ENCODE assay signal across 33 cellular contexts in the genomic region with DNA sequence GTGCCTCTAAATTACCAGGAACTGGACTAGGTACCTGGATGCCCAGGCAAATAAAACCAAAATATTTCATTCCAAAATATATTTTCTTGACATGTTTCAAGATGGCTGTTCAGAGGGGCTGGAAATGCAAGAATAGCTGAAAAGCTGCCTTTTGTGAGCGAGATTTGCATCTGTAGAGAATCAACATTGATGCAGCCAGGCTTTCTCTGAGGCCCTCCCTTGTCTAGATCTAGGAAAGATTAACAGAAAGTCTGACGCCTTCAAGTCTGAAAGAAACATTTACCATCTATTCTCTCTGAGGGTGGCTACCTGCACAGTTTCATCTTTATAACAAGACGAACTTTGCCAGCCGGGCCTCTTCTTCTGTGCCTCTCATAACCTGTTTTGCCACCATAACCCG.
DNase-seq lines count a peak whose midpoint lies in the region; ATAC-seq, FAIRE-seq and TF ChIP-seq lines count a peak whose summit lies in the region.
"Had no signal": no experiment of that assay in that cellular context is flagged by ENCODE, and none has a peak within 500 bp of the region (broad histone marks: within the 10 kb centered on the region; RNA-seq: fewer than 3 reads in every experiment).

No MANE protein-coding gene starts in this region.

- 38% methylated on average over 5 of the region's 5 CpGs for WGBS in A549 (ENCODE audit: missing lambda C conversion rate)
- WGBS in HUES64 = 53% methylated on average over 5 of the region's 5 CpGs
- 28% methylated on average over 5 of the region's 5 CpGs for WGBS in prostate gland

- peak overlapping the region; percentile 43; the same call in 1 of the 2 replicates for H3K9ac ChIP-seq in HUES64 (ENCODE audit: low read depth, low read length)
- H3K9ac ChIP-seq in iPS-18a (ENCODE audit: low read length) = peak overlapping the region; percentile 7
- H3K9ac ChIP-seq in neural cell (ENCODE audit: low read length) = no peak overlapping the region
- H3K9ac ChIP-seq: parathyroid adenoma had no signal

- H3K4me3 ChIP-seq in A549 (no peak overlapping the region), HUES64 (ENCODE audit: low read length) (no peak overlapping the region), iPS-18a (ENCODE audit: low read length) (no peak overlapping the region), neural cell (ENCODE audit: low read length) (no peak overlapping the region), prostate gland (no peak overlapping the region), Caco-2 (ENCODE audit: low read depth, low read length) (no peak overlapping the region)
- H3K4me3 ChIP-seq: coronary artery, spleen had no signal

- BruUV-seq in Caco-2 (replicated peaks; lab: Mats Ljungman, UMichigan) = no TSS peak

- H3K4me2 ChIP-seq in A549 (no peak overlapping the region), neural cell (ENCODE audit: low read length) (no peak overlapping the region)

- ATAC-seq in A549 = no peak
- ATAC-seq in activated T-cell treated with anti-CD3 and anti-CD28 coated beads, Interleukin-2, amount 50 U/mL, for 4 hours = no peak
- ATAC-seq: activated CD8-positive, alpha-beta T cell treated with anti-CD3 and anti-CD28 coated beads, Interleukin-2, amount 10 ng/mL, durations not matched to agents 7 days and 5 days; natural killer cell; Panc1; right cardiac atrium; stimulated activated naive CD8-positive, alpha-beta T cell treated with anti-CD3 and anti-CD28 coated beads, Interleukin-15, Interleukin-2, amounts not matched to agents 100 U/mL and 50 U/mL, for 24 hours had no signal

- H3K36me3 ChIP-seq in HUES64 (ENCODE audit: insufficient read depth, low read length) = no peaks in the 10 kb centered on the region
- H3K36me3 ChIP-seq in iPS-18a (ENCODE audit: control insufficient read depth, low read depth, low read length) = no peaks in the 10 kb centered on the region
- no peaks in the 10 kb centered on the region for H3K36me3 ChIP-seq in neural cell (ENCODE audit: insufficient read depth, low read length)
- H3K36me3 ChIP-seq in prostate gland = no peaks in the 10 kb centered on the region
- H3K36me3 ChIP-seq in Caco-2 (ENCODE audit: control insufficient read depth, insufficient read depth, low read length) = no peaks in the 10 kb centered on the region
- H3K36me3 ChIP-seq: spleen had no signal

- no peaks in the 10 kb centered on the region for H3K79me2 ChIP-seq in neural cell (replicated peaks; ENCODE audit: insufficient read depth, low read length)
- H3K79me2 ChIP-seq: parathyroid adenoma had no signal

- no peak for TF ChIP-seq POLR2A in A549 (IDR thresholded peaks at IDR 0.05; ENCODE audit: low read length)
- TF ChIP-seq POLR2A in prostate gland (IDR thresholded peaks at IDR 0.05) = no peak

- no peaks in the 10 kb centered on the region for H3K9me2 ChIP-seq in neural cell (ENCODE audit: insufficient read depth, low read length)

- H3K4me3 Mint-ChIP-seq in Caco-2 (ENCODE audit: unreplicated experiment) = no peak overlapping the region
- H3K4me3 Mint-ChIP-seq in activated T-cell treated with anti-CD3 and anti-CD28 coated beads, Interleukin-2, amount 50 U/mL, for 4 hours = no peak overlapping the region
- H3K4me3 Mint-ChIP-seq: activated CD8-positive, alpha-beta T cell treated with anti-CD3 and anti-CD28 coated beads, Interleukin-2, amount 10 ng/mL, durations not matched to agents 7 days and 5 days; activated naive CD8-positive, alpha-beta T cell; CD4-positive, alpha-beta T cell; natural killer cell; T-helper 2 cell treated with Interferon-gamma antibody and Interleukin-4, amounts not matched to agents 5 μg/mL and 100 μg/mL, for 36 hours had no signal

- peak overlapping the region; percentile 79 for H2AFZ ChIP-seq in neural cell (ENCODE audit: low read depth, low read length)
- H2AFZ ChIP-seq: parathyroid adenoma had no signal

- intact Hi-C loops in prostate gland (cut with DNase I) = no loop called here
- intact Hi-C loops in Caco-2 (cut with micrococcal nuclease; ENCODE audit: unreplicated experiment) = no loop called here

- POLR2A ChIA-PET in A549 (lab: Yijun Ruan, JAX) = no interaction called here
- POLR2A ChIA-PET in Caco-2 (lab: Charles Lee) = no interaction called here

- H3K27ac Mint-ChIP-seq in Caco-2 (ENCODE audit: unreplicated experiment) = no peak overlapping the region
- H3K27ac Mint-ChIP-seq: activated CD8-positive, alpha-beta T cell treated with anti-CD3 and anti-CD28 coated beads, Interleukin-2, amount 10 ng/mL, durations not matched to agents 7 days and 5 days; activated naive CD8-positive, alpha-beta T cell; CD4-positive, alpha-beta T cell; natural killer cell; T-helper 2 cell treated with Interferon-gamma antibody and Interleukin-4, amounts not matched to agents 5 μg/mL and 100 μg/mL, for 36 hours had no signal

- no peak for TF ChIP-seq EP300 in A549 (IDR thresholded peaks at IDR 0.05)
- no peak for TF ChIP-seq EP300 in neural cell (conservative IDR thresholded peaks at IDR 0.05; ENCODE audit: poor library complexity, severe bottlenecking)

- H3K27ac ChIP-seq in A549 (peak overlapping the region; percentile 15 to 49; a peak in 1 of 6 replicates), HUES64 (ENCODE audit: low read depth, low read length) (peak overlapping the region; percentile 82), iPS-18a (ENCODE audit: low read length) (peak overlapping the region; percentile 57), neural cell (ENCODE audit: low read length) (peak overlapping the region; percentile 50), prostate gland (no peak overlapping the region)
- H3K27ac ChIP-seq: coronary artery, parathyroid adenoma, spleen had no signal

- FAIRE-seq in A549 (lab: Jason Lieb, UNC) = no peak
- FAIRE-seq: GM12891, kidney had no signal

- TF ChIP-seq RAD21 in A549 (conservative IDR thresholded peaks at IDR 0.05 in 1 of 2, IDR thresholded peaks at IDR 0.05 in 1 of 2) = no peak
- no peak for TF ChIP-seq RAD21 in neural cell (conservative IDR thresholded peaks at IDR 0.05)

- H3K27me3 ChIP-seq in HUES64 (ENCODE audit: insufficient read depth, low read length) (no peaks in the 10 kb centered on the region), iPS-18a (ENCODE audit: control insufficient read depth, insufficient read depth, low read length) (no peaks in the 10 kb centered on the region), neural cell (ENCODE audit: insufficient read depth, low read depth, low read length) (no peaks in the 10 kb centered on the region), prostate gland (replicated peaks; ENCODE audit: insufficient read depth) (no peaks in the 10 kb centered on the region), Caco-2 (replicated peaks; ENCODE audit: control insufficient read depth, insufficient read depth, low read length) (no peaks in the 10 kb centered on the region)
- H3K27me3 ChIP-seq: spleen had no signal

- no peaks in the 10 kb centered on the region for H3K27me3 Mint-ChIP-seq in Caco-2 (ENCODE audit: insufficient read depth, unreplicated experiment)
- no peaks in the 10 kb centered on the region for H3K27me3 Mint-ChIP-seq in activated T-cell treated with anti-CD3 and anti-CD28 coated beads, Interleukin-2, amount 50 U/mL, for 4 hours (ENCODE audit: low read depth)
- H3K27me3 Mint-ChIP-seq: activated naive CD8-positive, alpha-beta T cell; CD4-positive, alpha-beta T cell had no signal

- no peaks in the 10 kb centered on the region for H3F3A ChIP-seq in neural cell (ENCODE audit: insufficient read depth, low read length, poor library complexity, severe bottlenecking)

- no peaks in the 10 kb centered on the region for H4K20me1 ChIP-seq in neural cell (ENCODE audit: insufficient read depth)

- H3K4me1 ChIP-seq in A549 (peaks cover 4% of the 10 kb centered on the region; the same call in 1 of the 3 replicates), HUES64 (ENCODE audit: insufficient read depth, low read length) (peaks cover 55% of the 10 kb centered on the region), iPS-18a (ENCODE audit: control insufficient read depth, low read depth, low read length) (peaks cover 40% of the 10 kb centered on the region), prostate gland (replicated peaks) (no peaks in the 10 kb centered on the region), Caco-2 (no peaks in the 10 kb centered on the region)
- H3K4me1 ChIP-seq: parathyroid adenoma had no signal

- CTCF ChIA-PET in A549 (lab: Yijun Ruan, JAX) = no interaction called here
- CTCF ChIA-PET in Caco-2 (lab: Charles Lee) = no interaction called here

- H3K36me3 Mint-ChIP-seq in Caco-2 (ENCODE audit: insufficient read depth, unreplicated experiment) = no peaks in the 10 kb centered on the region
- H3K36me3 Mint-ChIP-seq in activated T-cell treated with anti-CD3 and anti-CD28 coated beads, Interleukin-2, amount 50 U/mL, for 4 hours (ENCODE audit: insufficient read depth) = no peaks in the 10 kb centered on the region
- H3K36me3 Mint-ChIP-seq: natural killer cell had no signal

- no peak for TF ChIP-seq CTCF in A549 (IDR thresholded peaks at IDR 0.05)
- TF ChIP-seq CTCF in neural cell (IDR thresholded peaks at IDR 0.05; ENCODE audit: poor library complexity, severe bottlenecking) = no peak
- TF ChIP-seq CTCF in prostate gland (IDR thresholded peaks at IDR 0.05) = no peak
- no peak for TF ChIP-seq CTCF in Caco-2 (IDR thresholded peaks at IDR 0.05; ENCODE audit: insufficient read depth in 1 of 2, low read depth in 1 of 2, low read length in 1 of 2, severe bottlenecking in 1 of 2, unreplicated experiment in 1 of 2)

- peaks cover 7% of the 10 kb centered on the region for H3K4me1 Mint-ChIP-seq in Caco-2 (ENCODE audit: low read depth, unreplicated experiment)
- no peaks in the 10 kb centered on the region for H3K4me1 Mint-ChIP-seq in activated T-cell treated with anti-CD3 and anti-CD28 coated beads, Interleukin-2, amount 50 U/mL, for 4 hours (ENCODE audit: low read depth)
- H3K4me1 Mint-ChIP-seq: natural killer cell had no signal

- peaks cover 26% of the 10 kb centered on the region for H3K9me3 Mint-ChIP-seq in Caco-2 (ENCODE audit: unreplicated experiment)
- H3K9me3 Mint-ChIP-seq in activated T-cell treated with anti-CD3 and anti-CD28 coated beads, Interleukin-2, amount 50 U/mL, for 4 hours = peaks cover 8% of the 10 kb centered on the region

- no peak for DNase-seq in A549 (ENCODE audit: low read depth in 1 of 2, low spot score in 1 of 2)
- DNase-seq in prostate gland (ENCODE audit: low spot score) = no peak
- no peak for DNase-seq in activated T-cell treated with anti-CD3 and anti-CD28 coated beads for 4 hours
- no peak for DNase-seq in Caco-2
- DNase-seq in activated T-cell treated with anti-CD3 and anti-CD28 coated beads, Interleukin-2, amount 50 U/mL, for 4 hours = no peak
- DNase-seq: activated CD8-positive, alpha-beta T cell treated with anti-CD3 and anti-CD28 coated beads, Interleukin-2, amount 10 ng/mL, durations not matched to agents 7 days and 5 days; activated effector memory CD4-positive, alpha-beta T cell treated with anti-CD3 and anti-CD28 coated beads, Interleukin-2, amount 50 U/mL, for 16 hours; aorta; CD4-positive, alpha-beta T cell; DMS 273 treated with DMSO at 0.1 percent for 48 hours; effector memory CD4-positive, alpha-beta T cell; erythroblast; glutamatergic neuron; HCEC 1CT; kidney; natural killer cell; NCI-H1436 treated with DMSO at 0.1 percent for 48 hours; NCI-H2107; NCI-H748 treated with DMSO at 0.1 percent for 48 hours; right cardiac atrium; Right ventricle myocardium superior; spleen; stimulated activated CD4-positive, alpha-beta T cell treated with anti-CD3 and anti-CD28 coated beads, Interleukin-2, amount 100 ng/mL, for 24 hours; stimulated activated naive CD8-positive, alpha-beta T cell treated with anti-CD3 and anti-CD28 coated beads, Interleukin-15, Interleukin-2, amounts not matched to agents 100 U/mL and 50 U/mL, for 24 hours had no signal

- H3K9me3 ChIP-seq in A549 (0 out of 3 replicates have a peak, but pooled peaks cover 8% of the 10 kb centered on the region), HUES64 (ENCODE audit: insufficient read depth, low read depth, low read length) (no peaks in the 10 kb centered on the region), iPS-18a (ENCODE audit: control insufficient read depth, low read depth, low read length) (no peaks in the 10 kb centered on the region), neural cell (ENCODE audit: low read length) (no peaks in the 10 kb centered on the region), prostate gland (no peaks in the 10 kb centered on the region), Caco-2 (peaks cover 30% of the 10 kb centered on the region)

Comparison
In these comparisons a context has a peak if more than half of its experiments do, and no peak if none do; other contexts are left out.
1. H3K27ac ChIP-seq: peak in A549 (2 of 2), HUES64 (single experiment), iPS-18a (single experiment) and neural cell (single experiment); none in prostate gland (0 of 2).